In the genomic region with DNA sequence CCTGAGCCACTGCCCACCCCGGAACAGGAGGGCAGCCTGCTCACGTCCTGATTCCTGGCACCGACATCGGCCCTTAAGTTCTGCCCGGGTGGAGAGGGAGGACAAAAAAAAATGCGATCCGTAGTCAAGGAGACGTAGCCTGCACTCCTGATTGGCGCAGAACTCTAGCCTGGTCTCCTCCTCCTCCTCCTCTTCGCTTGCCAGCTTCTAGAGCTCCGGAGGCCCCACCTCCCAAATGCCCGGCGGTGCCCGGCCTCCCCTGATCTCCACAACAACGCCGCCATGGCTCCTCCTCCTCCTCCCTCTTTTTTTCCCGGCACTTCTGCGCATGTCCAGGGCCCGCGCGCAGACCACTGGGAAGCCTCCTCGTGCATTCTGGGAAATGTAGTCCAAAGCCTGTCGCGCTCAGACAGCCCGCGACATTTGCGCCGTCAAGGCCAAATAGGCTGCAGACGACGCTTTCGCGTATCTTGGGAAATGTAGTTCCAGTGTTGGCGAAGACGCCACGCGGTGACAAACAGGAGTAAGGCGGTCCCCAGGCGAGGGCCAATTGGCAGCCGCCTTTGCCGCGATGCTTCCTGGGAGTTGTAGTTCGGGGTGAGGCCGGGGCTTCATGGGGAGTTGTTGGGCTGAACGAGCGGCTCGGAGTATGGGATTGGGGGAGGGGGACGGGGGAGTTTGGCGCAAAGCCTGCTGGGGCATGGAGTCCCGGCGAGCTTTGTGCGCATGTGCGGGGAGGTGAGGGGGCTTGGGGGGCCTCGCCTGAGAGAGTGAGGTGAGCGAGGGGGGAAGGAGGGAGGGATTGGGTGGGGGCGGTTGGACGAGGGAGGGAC, we compare ENCODE assay signal across 1 cellular context.
A peak's percentile ranks its signal among the peaks of the same experiment; 100 is the strongest.
TF ChIP-seq lines count a peak whose summit lies in the region.

ZNF444 (plus strand) TSS at position 705 of the 833 bp plus-strand sequence. CDS start 5,625 bp downstream, outside the sequence.

TF ChIP-seq in WTC11, 78 proteins besides CTCF, POLR2A, EP300 and RAD21 (continued from another document and continues in another):
- TF ChIP-seq ZNF532 (CRISPR knock-in tag; IDR thresholded peaks at IDR 0.05; ENCODE audit: borderline replicate concordance) (no peak), ATF2 (CRISPR knock-in tag; IDR thresholded peaks at IDR 0.05; ENCODE audit: borderline replicate concordance, low read depth) (no peak), ZNF138 (CRISPR knock-in tag; conservative IDR thresholded peaks at IDR 0.05) (no peak), SOX15 (CRISPR knock-in tag; IDR thresholded peaks at IDR 0.05) (no peak), SMAD4 (CRISPR knock-in tag; IDR thresholded peaks at IDR 0.05) (no peak), ATF1 (CRISPR knock-in tag; IDR thresholded peaks at IDR 0.05) (no peak), ELF4 (CRISPR knock-in tag; IDR thresholded peaks at IDR 0.05; ENCODE audit: low read depth) (no peak), CDX4 (CRISPR knock-in tag; IDR thresholded peaks at IDR 0.05; ENCODE audit: borderline replicate concordance) (no peak), ZNF219 (CRISPR knock-in tag; IDR thresholded peaks at IDR 0.05; ENCODE audit: borderline replicate concordance) (no peak), SP1 (CRISPR knock-in tag; conservative IDR thresholded peaks at IDR 0.05) (peak; percentile 80), TCF7 (CRISPR knock-in tag; IDR thresholded peaks at IDR 0.05; ENCODE audit: low read depth) (no peak), MYBL2 (CRISPR knock-in tag; IDR thresholded peaks at IDR 0.05) (no peak), STAT6 (CRISPR knock-in tag; conservative IDR thresholded peaks at IDR 0.05; ENCODE audit: low read depth) (no peak), NFE2L1 (CRISPR knock-in tag; IDR thresholded peaks at IDR 0.05) (no peak), CREB1 (CRISPR knock-in tag; IDR thresholded peaks at IDR 0.05) (no peak), GABPB1 (CRISPR knock-in tag; IDR thresholded peaks at IDR 0.05) (peak; percentile 66), E2F5 (CRISPR knock-in tag; IDR thresholded peaks at IDR 0.05) (0 out of 2 replicates have a peak, but pooled peaks have one; percentile 35), NR3C1 (CRISPR knock-in tag; conservative IDR thresholded peaks at IDR 0.05; ENCODE audit: low read depth) (no peak), IRF2 (CRISPR knock-in tag; IDR thresholded peaks at IDR 0.05; ENCODE audit: borderline replicate concordance, low read depth) (no peak), NFYB (CRISPR knock-in tag; conservative IDR thresholded peaks at IDR 0.05; ENCODE audit: low read depth) (peak; percentile 70), GTF2I (CRISPR knock-in tag; conservative IDR thresholded peaks at IDR 0.05) (no peak), CREM (CRISPR knock-in tag; IDR thresholded peaks at IDR 0.05) (peak; percentile 87), TP53 (CRISPR knock-in tag; IDR thresholded peaks at IDR 0.05) (no peak), FOXP1 (CRISPR knock-in tag; IDR thresholded peaks at IDR 0.05; ENCODE audit: borderline replicate concordance) (no peak), JAZF1 (CRISPR knock-in tag; IDR thresholded peaks at IDR 0.05) (no peak), RELA (CRISPR knock-in tag; IDR thresholded peaks at IDR 0.05; ENCODE audit: borderline replicate concordance) (no peak)
- TF ChIP-seq, protein P1, sequence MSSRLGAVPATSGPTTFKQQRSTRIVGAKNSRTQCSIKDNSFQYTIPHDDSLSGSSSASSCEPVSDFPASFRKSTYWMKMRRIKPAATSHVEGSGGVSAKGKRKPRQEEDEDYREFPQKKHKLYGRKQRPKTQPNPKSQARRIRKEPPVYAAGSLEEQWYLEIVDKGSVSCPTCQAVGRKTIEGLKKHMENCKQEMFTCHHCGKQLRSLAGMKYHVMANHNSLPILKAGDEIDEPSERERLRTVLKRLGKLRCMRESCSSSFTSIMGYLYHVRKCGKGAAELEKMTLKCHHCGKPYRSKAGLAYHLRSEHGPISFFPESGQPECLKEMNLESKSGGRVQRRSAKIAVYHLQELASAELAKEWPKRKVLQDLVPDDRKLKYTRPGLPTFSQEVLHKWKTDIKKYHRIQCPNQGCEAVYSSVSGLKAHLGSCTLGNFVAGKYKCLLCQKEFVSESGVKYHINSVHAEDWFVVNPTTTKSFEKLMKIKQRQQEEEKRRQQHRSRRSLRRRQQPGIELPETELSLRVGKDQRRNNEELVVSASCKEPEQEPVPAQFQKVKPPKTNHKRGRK (CRISPR knock-in tag; IDR thresholded peaks at IDR 0.05; ENCODE audit: borderline replicate concordance) = no peak
- TF ChIP-seq, protein P2, sequence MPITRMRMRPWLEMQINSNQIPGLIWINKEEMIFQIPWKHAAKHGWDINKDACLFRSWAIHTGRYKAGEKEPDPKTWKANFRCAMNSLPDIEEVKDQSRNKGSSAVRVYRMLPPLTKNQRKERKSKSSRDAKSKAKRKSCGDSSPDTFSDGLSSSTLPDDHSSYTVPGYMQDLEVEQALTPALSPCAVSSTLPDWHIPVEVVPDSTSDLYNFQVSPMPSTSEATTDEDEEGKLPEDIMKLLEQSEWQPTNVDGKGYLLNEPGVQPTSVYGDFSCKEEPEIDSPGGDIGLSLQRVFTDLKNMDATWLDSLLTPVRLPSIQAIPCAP (CRISPR knock-in tag; IDR thresholded peaks at IDR 0.05) = no peak
- TF ChIP-seq, protein P3, sequence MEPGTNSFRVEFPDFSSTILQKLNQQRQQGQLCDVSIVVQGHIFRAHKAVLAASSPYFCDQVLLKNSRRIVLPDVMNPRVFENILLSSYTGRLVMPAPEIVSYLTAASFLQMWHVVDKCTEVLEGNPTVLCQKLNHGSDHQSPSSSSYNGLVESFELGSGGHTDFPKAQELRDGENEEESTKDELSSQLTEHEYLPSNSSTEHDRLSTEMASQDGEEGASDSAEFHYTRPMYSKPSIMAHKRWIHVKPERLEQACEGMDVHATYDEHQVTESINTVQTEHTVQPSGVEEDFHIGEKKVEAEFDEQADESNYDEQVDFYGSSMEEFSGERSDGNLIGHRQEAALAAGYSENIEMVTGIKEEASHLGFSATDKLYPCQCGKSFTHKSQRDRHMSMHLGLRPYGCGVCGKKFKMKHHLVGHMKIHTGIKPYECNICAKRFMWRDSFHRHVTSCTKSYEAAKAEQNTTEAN (CRISPR knock-in tag; IDR thresholded peaks at IDR 0.05) = no peak
- TF ChIP-seq, protein P4, sequence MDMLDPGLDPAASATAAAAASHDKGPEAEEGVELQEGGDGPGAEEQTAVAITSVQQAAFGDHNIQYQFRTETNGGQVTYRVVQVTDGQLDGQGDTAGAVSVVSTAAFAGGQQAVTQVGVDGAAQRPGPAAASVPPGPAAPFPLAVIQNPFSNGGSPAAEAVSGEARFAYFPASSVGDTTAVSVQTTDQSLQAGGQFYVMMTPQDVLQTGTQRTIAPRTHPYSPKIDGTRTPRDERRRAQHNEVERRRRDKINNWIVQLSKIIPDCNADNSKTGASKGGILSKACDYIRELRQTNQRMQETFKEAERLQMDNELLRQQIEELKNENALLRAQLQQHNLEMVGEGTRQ (CRISPR knock-in tag; IDR thresholded peaks at IDR 0.05) = peak; percentile 27; the same call in 1 of the 2 replicates
- TF ChIP-seq, protein P5, sequence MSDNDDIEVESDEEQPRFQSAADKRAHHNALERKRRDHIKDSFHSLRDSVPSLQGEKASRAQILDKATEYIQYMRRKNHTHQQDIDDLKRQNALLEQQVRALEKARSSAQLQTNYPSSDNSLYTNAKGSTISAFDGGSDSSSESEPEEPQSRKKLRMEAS (CRISPR knock-in tag; IDR thresholded peaks at IDR 0.05) = peak; percentile 67; the same call in 1 of the 2 replicates
- TF ChIP-seq, protein P6, sequence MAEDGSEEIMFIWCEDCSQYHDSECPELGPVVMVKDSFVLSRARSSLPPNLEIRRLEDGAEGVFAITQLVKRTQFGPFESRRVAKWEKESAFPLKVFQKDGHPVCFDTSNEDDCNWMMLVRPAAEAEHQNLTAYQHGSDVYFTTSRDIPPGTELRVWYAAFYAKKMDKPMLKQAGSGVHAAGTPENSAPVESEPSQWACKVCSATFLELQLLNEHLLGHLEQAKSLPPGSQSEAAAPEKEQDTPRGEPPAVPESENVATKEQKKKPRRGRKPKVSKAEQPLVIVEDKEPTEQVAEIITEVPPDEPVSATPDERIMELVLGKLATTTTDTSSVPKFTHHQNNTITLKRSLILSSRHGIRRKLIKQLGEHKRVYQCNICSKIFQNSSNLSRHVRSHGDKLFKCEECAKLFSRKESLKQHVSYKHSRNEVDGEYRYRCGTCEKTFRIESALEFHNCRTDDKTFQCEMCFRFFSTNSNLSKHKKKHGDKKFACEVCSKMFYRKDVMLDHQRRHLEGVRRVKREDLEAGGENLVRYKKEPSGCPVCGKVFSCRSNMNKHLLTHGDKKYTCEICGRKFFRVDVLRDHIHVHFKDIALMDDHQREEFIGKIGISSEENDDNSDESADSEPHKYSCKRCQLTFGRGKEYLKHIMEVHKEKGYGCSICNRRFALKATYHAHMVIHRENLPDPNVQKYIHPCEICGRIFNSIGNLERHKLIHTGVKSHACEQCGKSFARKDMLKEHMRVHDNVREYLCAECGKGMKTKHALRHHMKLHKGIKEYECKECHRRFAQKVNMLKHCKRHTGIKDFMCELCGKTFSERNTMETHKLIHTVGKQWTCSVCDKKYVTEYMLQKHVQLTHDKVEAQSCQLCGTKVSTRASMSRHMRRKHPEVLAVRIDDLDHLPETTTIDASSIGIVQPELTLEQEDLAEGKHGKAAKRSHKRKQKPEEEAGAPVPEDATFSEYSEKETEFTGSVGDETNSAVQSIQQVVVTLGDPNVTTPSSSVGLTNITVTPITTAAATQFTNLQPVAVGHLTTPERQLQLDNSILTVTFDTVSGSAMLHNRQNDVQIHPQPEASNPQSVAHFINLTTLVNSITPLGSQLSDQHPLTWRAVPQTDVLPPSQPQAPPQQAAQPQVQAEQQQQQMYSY (CRISPR knock-in tag; IDR thresholded peaks at IDR 0.05) = no peak
- TF ChIP-seq, protein P7, sequence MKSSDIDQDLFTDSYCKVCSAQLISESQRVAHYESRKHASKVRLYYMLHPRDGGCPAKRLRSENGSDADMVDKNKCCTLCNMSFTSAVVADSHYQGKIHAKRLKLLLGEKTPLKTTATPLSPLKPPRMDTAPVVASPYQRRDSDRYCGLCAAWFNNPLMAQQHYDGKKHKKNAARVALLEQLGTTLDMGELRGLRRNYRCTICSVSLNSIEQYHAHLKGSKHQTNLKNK (CRISPR knock-in tag; IDR thresholded peaks at IDR 0.05) = no peak
